Comparison of ENCODE assay signal across 14 cellular contexts in genomic region chr2:23649819-23650218, GRCh38.
A peak's percentile ranks its signal among the peaks of the same experiment; 100 is the strongest.
DNase-seq lines count a peak whose midpoint lies in the region; ATAC-seq, FAIRE-seq and TF ChIP-seq lines count a peak whose summit lies in the region.
"Had no signal": no experiment of that assay in that cellular context is flagged by ENCODE, and none has a peak within 500 bp of the region (broad histone marks: within the 10 kb centered on the region; RNA-seq: fewer than 3 reads in every experiment).

No MANE protein-coding gene starts in this region.

- H3K27ac Mint-ChIP-seq in activated naive CD8-positive, alpha-beta T cell treated with anti-CD3 and anti-CD28 coated beads, Interleukin-2, amount 10 ng/mL, durations not matched to agents 7 days and 5 days: no peak overlapping the region
- H3K27ac Mint-ChIP-seq in activated naive CD8-positive, alpha-beta T cell treated with anti-CD3 and anti-CD28 coated beads for 36 hours: no peak overlapping the region
- H3K27ac Mint-ChIP-seq: stimulated activated naive B cell treated with anti-CD40 and anti-IgM and Interleukin-4, amounts not matched to agents 10 μg/mL and 1 μg/mL and 100 μg/mL, for 72 hours had no signal

- peak; percentile 39 for ATAC-seq in activated naive CD8-positive, alpha-beta T cell treated with anti-CD3 and anti-CD28 coated beads, Interleukin-2, amount 10 ng/mL, durations not matched to agents 7 days and 5 days (ENCODE audit: low read depth)
- ATAC-seq in GM18867 (IDR thresholded peaks at IDR 0.05; ENCODE audit: unreplicated experiment): no peak
- ATAC-seq: mucosa of descending colon; stimulated activated naive B cell treated with anti-CD40 and anti-IgM and Interleukin-4, amounts not matched to agents 10 μg/mL and 1 μg/mL and 100 μg/mL, for 72 hours had no signal

- no peak overlapping the region for H3K4me3 Mint-ChIP-seq in activated naive CD8-positive, alpha-beta T cell treated with anti-CD3 and anti-CD28 coated beads, Interleukin-2, amount 10 ng/mL, durations not matched to agents 7 days and 5 days
- no peak overlapping the region for H3K4me3 Mint-ChIP-seq in activated naive CD8-positive, alpha-beta T cell treated with anti-CD3 and anti-CD28 coated beads for 36 hours
- H3K4me3 Mint-ChIP-seq: stimulated activated naive B cell treated with anti-CD40 and anti-IgM and Interleukin-4, amounts not matched to agents 10 μg/mL and 1 μg/mL and 100 μg/mL, for 72 hours had no signal

- no peak for FAIRE-seq in GM19239 (lab: Jason Lieb, UNC)

- H3K4me1 Mint-ChIP-seq in activated naive CD8-positive, alpha-beta T cell treated with anti-CD3 and anti-CD28 coated beads, Interleukin-2, amount 10 ng/mL, durations not matched to agents 7 days and 5 days: peaks cover 2% of the 10 kb centered on the region
- peaks cover 3% of the 10 kb centered on the region for H3K4me1 Mint-ChIP-seq in activated naive CD8-positive, alpha-beta T cell treated with anti-CD3 and anti-CD28 coated beads for 36 hours
- H3K4me1 Mint-ChIP-seq: stimulated activated naive B cell treated with anti-CD40 and anti-IgM and Interleukin-4, amounts not matched to agents 10 μg/mL and 1 μg/mL and 100 μg/mL, for 72 hours had no signal

- no peak for DNase-seq in activated naive CD8-positive, alpha-beta T cell treated with anti-CD3 and anti-CD28 coated beads, Interleukin-2, amount 10 ng/mL, durations not matched to agents 7 days and 5 days
- no peak for DNase-seq in activated naive CD8-positive, alpha-beta T cell treated with anti-CD3 and anti-CD28 coated beads for 36 hours
- DNase-seq in NCI-H1694 treated with DMSO at 0.1 percent for 48 hours (lab: John Stamatoyannopoulos, UW) (peak; percentile 34), cardiac fibroblast (ENCODE audit: low read depth in 2 of 2) (peak; percentile 30 to 46), renal cortical epithelial cell (ENCODE audit: low read depth) (peak; percentile 91), GM19239 (ENCODE audit: insufficient read length, low spot score) (no peak), C1 segment of cervical spinal cord (lab: John Stamatoyannopoulos, UW) (no peak)
- DNase-seq: DMS153; GM23248; mucosa of descending colon; psoas muscle; stimulated activated CD4-positive, alpha-beta T cell treated with anti-CD3 and anti-CD28 coated beads, Interleukin-4, amount 100 ng/mL, for 1 hour; stimulated activated naive B cell treated with anti-CD40 and anti-IgM and Interleukin-4, amounts not matched to agents 10 μg/mL and 1 μg/mL and 100 μg/mL, for 72 hours had no signal

- no peaks in the 10 kb centered on the region for H3K9me3 Mint-ChIP-seq in activated naive CD8-positive, alpha-beta T cell treated with anti-CD3 and anti-CD28 coated beads, Interleukin-2, amount 10 ng/mL, durations not matched to agents 7 days and 5 days
- no peaks in the 10 kb centered on the region for H3K9me3 Mint-ChIP-seq in activated naive CD8-positive, alpha-beta T cell treated with anti-CD3 and anti-CD28 coated beads for 36 hours
- H3K9me3 Mint-ChIP-seq: stimulated activated naive B cell treated with anti-CD40 and anti-IgM and Interleukin-4, amounts not matched to agents 10 μg/mL and 1 μg/mL and 100 μg/mL, for 72 hours had no signal

- peaks cover 2% of the 10 kb centered on the region for H3K27me3 Mint-ChIP-seq in activated naive CD8-positive, alpha-beta T cell treated with anti-CD3 and anti-CD28 coated beads, Interleukin-2, amount 10 ng/mL, durations not matched to agents 7 days and 5 days
- H3K27me3 Mint-ChIP-seq in activated naive CD8-positive, alpha-beta T cell treated with anti-CD3 and anti-CD28 coated beads for 36 hours: no peaks in the 10 kb centered on the region

- POLR2A ChIA-PET in activated naive CD8-positive, alpha-beta T cell treated with anti-CD3 and anti-CD28 coated beads, Interleukin-2, amount 10 ng/mL, durations not matched to agents 7 days and 5 days (lab: Charles Lee): no interaction called here

- no peak overlapping the region for H3K4me3 ChIP-seq in cardiac fibroblast (replicated peaks in 1 of 2; ENCODE audit: low read depth in 2 of 2, low read length in 2 of 2)
- H3K4me3 ChIP-seq: GM23248, mucosa of descending colon, psoas muscle had no signal

- no peak for TF ChIP-seq CTCF in cardiac fibroblast (IDR thresholded peaks at IDR 0.05; ENCODE audit: low read depth, low read length)

- H3K36me3 Mint-ChIP-seq in activated naive CD8-positive, alpha-beta T cell treated with anti-CD3 and anti-CD28 coated beads, Interleukin-2, amount 10 ng/mL, durations not matched to agents 7 days and 5 days: no peaks in the 10 kb centered on the region
- no peaks in the 10 kb centered on the region for H3K36me3 Mint-ChIP-seq in activated naive CD8-positive, alpha-beta T cell treated with anti-CD3 and anti-CD28 coated beads for 36 hours
- H3K36me3 Mint-ChIP-seq: stimulated activated naive B cell treated with anti-CD40 and anti-IgM and Interleukin-4, amounts not matched to agents 10 μg/mL and 1 μg/mL and 100 μg/mL, for 72 hours had no signal

Comparison
In these comparisons a context has a peak if more than half of its experiments do, and no peak if none do; other contexts are left out.
1. DNase-seq: peak in NCI-H1694 treated with DMSO at 0.1 percent for 48 hours (single experiment), cardiac fibroblast (2 of 2) and renal cortical epithelial cell (single experiment); none in activated naive CD8-positive, alpha-beta T cell treated with anti-CD3 and anti-CD28 coated beads, Interleukin-2, amount 10 ng/mL, durations not matched to agents 7 days and 5 days (single experiment), activated naive CD8-positive, alpha-beta T cell treated with anti-CD3 and anti-CD28 coated beads for 36 hours (single experiment), GM19239 (single experiment) and C1 segment of cervical spinal cord (0 of 14).